ENCODE assay signal across 8 cellular contexts in the genomic region with DNA sequence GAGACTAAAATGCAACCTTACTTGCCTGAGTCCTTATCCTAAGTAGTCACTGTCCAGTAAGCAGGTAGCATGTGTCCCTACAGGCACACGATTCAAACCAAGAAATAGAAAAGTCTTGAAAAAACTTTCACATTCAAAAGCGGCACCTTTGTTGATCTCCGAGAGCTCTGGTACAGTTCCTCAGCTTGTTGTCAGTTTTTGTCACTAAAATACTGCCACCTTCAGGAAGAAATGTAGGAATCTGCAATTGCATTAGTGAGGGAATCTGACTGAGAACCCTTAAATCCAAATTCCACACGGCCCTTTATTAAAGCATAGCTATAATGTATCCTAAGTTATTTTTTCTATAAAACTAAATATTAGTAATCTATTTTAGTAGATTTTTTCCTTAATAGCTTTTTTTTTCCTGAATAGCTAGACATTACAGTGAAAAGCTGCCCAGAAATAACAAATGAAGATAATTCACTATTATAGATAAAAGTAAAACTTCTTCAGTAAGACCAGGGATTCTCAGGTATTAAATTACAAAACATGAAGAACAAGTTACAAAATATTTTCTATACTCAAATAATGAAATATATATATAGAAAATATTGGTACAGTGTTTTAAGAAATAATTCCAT. TPM values are rescaled to one million over a fixed set of nuclear protein-coding genes. Genes with fewer than 3 reads are reported as not detected.
A peak's percentile ranks its signal among the peaks of the same experiment; 100 is the strongest.
DNase-seq lines count a peak whose midpoint lies in the region; ATAC-seq and TF ChIP-seq lines count a peak whose summit lies in the region.

No MANE protein-coding gene starts in this region.

- ATAC-seq in GM21723 (IDR thresholded peaks at IDR 0.05; ENCODE audit: unreplicated experiment) (peak; percentile 92), aorta (ENCODE audit: low FRiP score) (peak; percentile 69)

- H3K4me1 ChIP-seq in aorta (ENCODE audit: control insufficient read depth in 1 of 2, insufficient read depth in 2 of 2, low read length in 2 of 2): no peaks in the 10 kb centered on the region

- WGBS in aorta, 2 donors: 1% methylated on average over 4 of the region's 4 CpGs

- no peaks in the 10 kb centered on the region for H3K27me3 ChIP-seq in aorta (ENCODE audit: control insufficient read depth in 1 of 2, insufficient read depth in 2 of 2, low read length in 1 of 2)

- no peaks in the 10 kb centered on the region for H3K9me3 ChIP-seq in aorta (ENCODE audit: control insufficient read depth, low read length)

- no peak overlapping the region for H3K27ac ChIP-seq in aorta (ENCODE audit: low read depth in 1 of 2, low read length in 2 of 2)

- TF ChIP-seq EP300 in Ishikawa (IDR thresholded peaks at IDR 0.05; ENCODE audit: borderline replicate concordance): no peak

- no peaks in the 10 kb centered on the region for H3K36me3 ChIP-seq in aorta (ENCODE audit: control insufficient read depth in 1 of 2, insufficient read depth in 2 of 2, low read length in 1 of 2)

- peak overlapping the region; percentile 20 to 54 for H3K4me3 ChIP-seq in aorta (ENCODE audit: low read length in 2 of 2)

- intact Hi-C loops in aorta (cut with DNase I): loop anchor here (5.0 kb wide), 1 partner anchor 149 kb away; no protein-coding TSS in a partner anchor

- peak; percentile 73 for TF ChIP-seq RAD21 in Ishikawa (IDR thresholded peaks at IDR 0.05; ENCODE audit: low read depth)

- DNase-seq in activated gamma-delta T cell treated with Interleukin-2 at 50 U/mL for 16 hours (peak; percentile 8), activated gamma-delta T cell (lab: John Stamatoyannopoulos, UW) (no peak), RPMI7951 (ENCODE audit: low read depth) (peak; percentile 79), dermis blood vessel endothelial cell (peak; percentile 75), medulla oblongata (ENCODE audit: extremely low spot score) (peak; percentile 94), aorta (no peak)

TF ChIP-seq in Ishikawa, 13 proteins besides CTCF, POLR2A, EP300 and RAD21:
- no peak for TF ChIP-seq TAF1 (IDR thresholded peaks at IDR 0.05; ENCODE audit: low read depth)
- peak; percentile 93 for TF ChIP-seq TEAD4 (IDR thresholded peaks at IDR 0.05)

RNA-seq across cellular contexts. Expression of a gene that starts 44.0 kb away (rescaled TPM):
- not detected in 2 replicates for total RNA-seq in RPMI7951 (2014; rRNA removed; shearing (Covaris generic))
- total RNA-seq in dermis blood vessel endothelial cell (not detected in 2 replicates), aorta (not detected)
- polyA plus RNA-seq in aorta: not detected

Comparison
In these comparisons a context has a peak if more than half of its experiments do, and no peak if none do; other contexts are left out.
1. DNase-seq: peak in activated gamma-delta T cell treated with Interleukin-2 at 50 U/mL for 16 hours (single experiment), RPMI7951 (single experiment), dermis blood vessel endothelial cell (single experiment) and medulla oblongata (single experiment); none in activated gamma-delta T cell (single experiment) and aorta (0 of 2).